ENCODE assay signal across 17 cellular contexts in genomic region chr3:45559560-45560118, GRCh38. TPM values are rescaled to one million over a fixed set of nuclear protein-coding genes. Genes with fewer than 3 reads are reported as not detected.
DNase-seq lines count a peak whose midpoint lies in the region; ATAC-seq and TF ChIP-seq lines count a peak whose summit lies in the region.
"Had no signal": no experiment of that assay in that cellular context is flagged by ENCODE, and none has a peak within 500 bp of the region (broad histone marks: within the 10 kb centered on the region; RNA-seq: fewer than 3 reads in every experiment).

No MANE protein-coding gene starts in this region.

- H3K27ac ChIP-seq in C4-2B, result peak overlapping the region; percentile 12; the same call in 1 of the 2 replicates
- H3K27ac ChIP-seq in lower lobe of right lung, result peak overlapping the region; percentile 77
- peak overlapping the region; percentile 59 to 82 (median 77) for H3K27ac ChIP-seq in stomach
- H3K27ac ChIP-seq: A549 had no signal

- H3K36me3 ChIP-seq in lower lobe of right lung (no peaks in the 10 kb centered on the region), stomach (no peaks in the 10 kb centered on the region)

- no peak for TF ChIP-seq CTCF in C4-2B (conservative IDR thresholded peaks at IDR 0.05)
- TF ChIP-seq CTCF in endothelial cell (IDR thresholded peaks at IDR 0.05; ENCODE audit: unreplicated experiment), result no peak
- TF ChIP-seq CTCF in lower lobe of right lung (IDR thresholded peaks at IDR 0.05), result no peak
- TF ChIP-seq CTCF in stomach (IDR thresholded peaks at IDR 0.05), result no peak

- no peak for TF ChIP-seq EP300 in stomach (IDR thresholded peaks at IDR 0.05)

- no peaks in the 10 kb centered on the region for H3K9me3 Mint-ChIP-seq in endothelial cell (ENCODE audit: unreplicated experiment)
- H3K9me3 Mint-ChIP-seq: activated B cell treated with CpG ODN at 0.5 μM for 24 hours; CD8-positive, alpha-beta memory T cell had no signal

- no peak for TF ChIP-seq POLR2A in stomach (IDR thresholded peaks at IDR 0.05)

- peaks cover 20% of the 10 kb centered on the region for H3K4me1 Mint-ChIP-seq in endothelial cell (ENCODE audit: unreplicated experiment)
- H3K4me1 Mint-ChIP-seq: CD8-positive, alpha-beta memory T cell had no signal

- H3K27me3 Mint-ChIP-seq in endothelial cell (ENCODE audit: unreplicated experiment), result peaks cover 1% of the 10 kb centered on the region
- H3K27me3 Mint-ChIP-seq: activated B cell treated with CpG ODN at 0.5 μM for 24 hours; CD8-positive, alpha-beta memory T cell; type B pancreatic cell had no signal

- H3K9me3 ChIP-seq in lower lobe of right lung, result no peaks in the 10 kb centered on the region
- H3K9me3 ChIP-seq in stomach, result no peaks in the 10 kb centered on the region
- H3K9me3 ChIP-seq: A549 had no signal

- ATAC-seq in lower lobe of right lung, result peak in 1 of 2 donors; percentile 17
- no peak for ATAC-seq in GM21576 (IDR thresholded peaks at IDR 0.05; ENCODE audit: unreplicated experiment)
- ATAC-seq: A549, Panc1 had no signal

- peaks cover 26% of the 10 kb centered on the region for H3K4me1 ChIP-seq in lower lobe of right lung
- peaks cover 0 to 23% (median 9%) of the 10 kb centered on the region in 4 donors for H3K4me1 ChIP-seq in stomach
- H3K4me1 ChIP-seq: A549 had no signal

- DNase-seq in endothelial cell (ENCODE audit: low spot score) (no peak), lower lobe of right lung (no peak), stomach (no peak), kidney glomerular epithelial cell (lab: John Stamatoyannopoulos, UW) (no peak), DMS79 (lab: John Stamatoyannopoulos, UW) (no peak), NCI-H2227 treated with DMSO at 0.1 percent for 48 hours (lab: John Stamatoyannopoulos, UW) (no peak)
- DNase-seq: activated B cell treated with CpG ODN at 0.5 μM for 24 hours; activated naive CD4-positive, alpha-beta T cell treated with Interleukin-2 at 50 U/mL for 16 hours; CD8-positive, alpha-beta memory T cell; glutamatergic neuron; NCI-H1694 treated with DMSO at 0.1 percent for 48 hours; NCI-H526 treated with DMSO at 0.1 percent for 48 hours had no signal

- intact Hi-C loops in lower lobe of right lung (cut with DNase I), result no loop called here
- intact Hi-C loops in stomach (cut with DNase I; ENCODE audit: low total_unique reads), result no loop called here

- H3K4me3 ChIP-seq in lower lobe of right lung (no peak overlapping the region), stomach (no peak overlapping the region)
- H3K4me3 ChIP-seq: A549 had no signal

- H3K36me3 Mint-ChIP-seq in endothelial cell (ENCODE audit: low read depth, unreplicated experiment), result peaks cover 3% of the 10 kb centered on the region
- H3K36me3 Mint-ChIP-seq: type B pancreatic cell had no signal

- peak overlapping the region; percentile 12 for H3K4me3 Mint-ChIP-seq in endothelial cell (ENCODE audit: unreplicated experiment)
- H3K4me3 Mint-ChIP-seq: activated B cell treated with CpG ODN at 0.5 μM for 24 hours; CD8-positive, alpha-beta memory T cell; type B pancreatic cell had no signal

- peak overlapping the region; percentile 57 for H3K27ac Mint-ChIP-seq in endothelial cell (ENCODE audit: unreplicated experiment)
- H3K27ac Mint-ChIP-seq: type B pancreatic cell had no signal

- H3K27me3 ChIP-seq in lower lobe of right lung (ENCODE audit: low read depth) (no peaks in the 10 kb centered on the region), stomach (no peaks in the 10 kb centered on the region)

- 72 to 83% (median 74%) methylated on average over 10 of the region's 10 CpGs for WGBS in stomach, 5 donors

RNA-seq across cellular contexts. Expression of gene LIMD1, which starts 34.9 kb away (rescaled TPM):
- 56.1 TPM for total RNA-seq in endothelial cell (ENCODE audit: unreplicated experiment)
- 80.6 TPM for total RNA-seq in lower lobe of right lung
- 10 to 100 TPM; 10.1 to 91.1 (median 25.3) TPM for total RNA-seq in stomach
- 1 to 10 TPM; 2.3 to 3.7 (median 3.4) TPM for polyA plus RNA-seq in stomach

Comparison
In these comparisons a context has a peak if more than half of its experiments do, and no peak if none do; other contexts are left out.
1. H3K27ac ChIP-seq: peak in every context shown above with its lines; median percentile 77 in lower lobe of right lung; 77 in stomach; 12 in C4-2B.